ENCODE assay signal across 2 cellular contexts in the genomic region with DNA sequence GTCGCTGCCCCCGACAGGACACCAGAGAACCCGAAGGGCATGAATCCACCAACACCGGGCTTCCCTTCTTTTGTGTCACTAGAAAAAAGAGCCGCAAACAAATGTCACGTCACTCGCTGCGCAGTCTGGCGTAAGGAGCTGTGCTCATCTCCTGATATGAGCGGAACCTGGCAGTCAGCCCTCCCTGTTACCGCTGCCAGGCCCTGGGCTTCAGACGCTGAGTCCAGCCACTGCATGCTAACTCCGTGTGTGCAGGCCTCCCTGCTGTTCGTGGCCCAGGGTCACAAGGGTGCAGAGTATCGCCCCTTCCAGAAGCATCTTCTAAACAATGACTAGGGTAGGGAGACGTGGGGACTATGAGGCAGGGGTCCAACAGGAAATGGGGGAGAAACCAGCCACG.
A peak's percentile ranks its signal among the peaks of the same experiment; 100 is the strongest.
TF ChIP-seq lines count a peak whose summit lies in the region.

No MANE protein-coding gene starts in this region.

TF ChIP-seq in liver, 16 proteins besides CTCF, POLR2A, EP300 and RAD21 (continued from another document):
- peak; percentile 8 for TF ChIP-seq NR2F2 (IDR thresholded peaks at IDR 0.05)

TF ChIP-seq in HepG2, 621 proteins besides CTCF, POLR2A, EP300 and RAD21:
- TF ChIP-seq, protein P1, sequence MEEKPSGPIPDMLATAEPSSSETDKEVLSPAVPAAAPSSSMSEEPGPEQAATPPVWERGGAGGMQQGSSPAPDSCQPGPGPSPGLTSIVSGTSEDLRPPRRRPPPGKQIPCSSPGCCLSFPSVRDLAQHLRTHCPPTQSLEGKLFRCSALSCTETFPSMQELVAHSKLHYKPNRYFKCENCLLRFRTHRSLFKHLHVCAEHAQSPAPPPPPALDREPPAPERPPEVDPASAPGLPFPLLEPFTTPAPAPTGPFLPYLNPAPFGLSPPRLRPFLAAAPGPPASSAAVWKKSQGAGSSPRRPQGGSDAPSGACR (CRISPR knock-in tag; IDR thresholded peaks at IDR 0.05): no peak
- TF ChIP-seq, protein P2, sequence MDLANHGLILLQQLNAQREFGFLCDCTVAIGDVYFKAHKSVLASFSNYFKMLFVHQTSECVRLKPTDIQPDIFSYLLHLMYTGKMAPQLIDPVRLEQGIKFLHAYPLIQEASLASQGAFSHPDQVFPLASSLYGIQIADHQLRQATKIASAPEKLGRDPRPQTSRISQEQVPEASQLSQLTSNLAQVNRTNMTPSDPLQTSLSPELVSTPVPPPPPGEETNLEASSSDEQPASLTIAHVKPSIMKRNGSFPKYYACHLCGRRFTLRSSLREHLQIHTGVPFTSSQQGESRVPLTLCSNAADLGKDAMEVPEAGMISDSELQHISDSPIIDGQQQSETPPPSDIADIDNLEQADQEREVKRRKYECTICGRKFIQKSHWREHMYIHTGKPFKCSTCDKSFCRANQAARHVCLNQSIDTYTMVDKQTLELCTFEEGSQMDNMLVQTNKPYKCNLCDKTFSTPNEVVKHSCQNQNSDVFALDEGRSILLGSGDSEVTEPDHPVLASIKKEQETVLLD (CRISPR knock-in tag; IDR thresholded peaks at IDR 0.05; ENCODE audit: low read depth): no peak
- no peak for TF ChIP-seq ZBTB3 (CRISPR knock-in tag; IDR thresholded peaks at IDR 0.05; ENCODE audit: borderline replicate concordance, low read depth)
- TF ChIP-seq NFIC (IDR thresholded peaks at IDR 0.05; ENCODE audit: low read length): no peak
- TF ChIP-seq NPAS2 (CRISPR knock-in tag; IDR thresholded peaks at IDR 0.05; ENCODE audit: borderline replicate concordance): no peak
- TF ChIP-seq, protein P3, sequence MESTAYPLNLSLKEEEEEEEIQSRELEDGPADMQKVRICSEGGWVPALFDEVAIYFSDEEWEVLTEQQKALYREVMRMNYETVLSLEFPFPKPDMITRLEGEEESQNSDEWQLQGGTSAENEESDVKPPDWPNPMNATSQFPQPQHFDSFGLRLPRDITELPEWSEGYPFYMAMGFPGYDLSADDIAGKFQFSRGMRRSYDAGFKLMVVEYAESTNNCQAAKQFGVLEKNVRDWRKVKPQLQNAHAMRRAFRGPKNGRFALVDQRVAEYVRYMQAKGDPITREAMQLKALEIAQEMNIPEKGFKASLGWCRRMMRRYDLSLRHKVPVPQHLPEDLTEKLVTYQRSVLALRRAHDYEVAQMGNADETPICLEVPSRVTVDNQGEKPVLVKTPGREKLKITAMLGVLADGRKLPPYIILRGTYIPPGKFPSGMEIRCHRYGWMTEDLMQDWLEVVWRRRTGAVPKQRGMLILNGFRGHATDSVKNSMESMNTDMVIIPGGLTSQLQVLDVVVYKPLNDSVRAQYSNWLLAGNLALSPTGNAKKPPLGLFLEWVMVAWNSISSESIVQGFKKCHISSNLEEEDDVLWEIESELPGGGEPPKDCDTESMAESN (CRISPR knock-in tag; conservative IDR thresholded peaks at IDR 0.05): no peak
- TF ChIP-seq, protein P4, sequence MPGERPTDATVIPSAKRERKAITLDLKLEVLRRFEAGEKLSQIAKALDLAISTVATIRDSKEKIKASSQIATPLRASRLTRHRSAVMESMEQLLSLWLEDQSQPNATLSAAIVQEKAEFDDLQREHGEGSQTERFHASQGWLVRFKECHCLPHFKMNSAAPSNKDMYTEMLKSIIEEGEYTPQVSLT (CRISPR knock-in tag; IDR thresholded peaks at IDR 0.05; ENCODE audit: borderline replicate concordance, low read depth): no peak
- TF ChIP-seq, protein P5, sequence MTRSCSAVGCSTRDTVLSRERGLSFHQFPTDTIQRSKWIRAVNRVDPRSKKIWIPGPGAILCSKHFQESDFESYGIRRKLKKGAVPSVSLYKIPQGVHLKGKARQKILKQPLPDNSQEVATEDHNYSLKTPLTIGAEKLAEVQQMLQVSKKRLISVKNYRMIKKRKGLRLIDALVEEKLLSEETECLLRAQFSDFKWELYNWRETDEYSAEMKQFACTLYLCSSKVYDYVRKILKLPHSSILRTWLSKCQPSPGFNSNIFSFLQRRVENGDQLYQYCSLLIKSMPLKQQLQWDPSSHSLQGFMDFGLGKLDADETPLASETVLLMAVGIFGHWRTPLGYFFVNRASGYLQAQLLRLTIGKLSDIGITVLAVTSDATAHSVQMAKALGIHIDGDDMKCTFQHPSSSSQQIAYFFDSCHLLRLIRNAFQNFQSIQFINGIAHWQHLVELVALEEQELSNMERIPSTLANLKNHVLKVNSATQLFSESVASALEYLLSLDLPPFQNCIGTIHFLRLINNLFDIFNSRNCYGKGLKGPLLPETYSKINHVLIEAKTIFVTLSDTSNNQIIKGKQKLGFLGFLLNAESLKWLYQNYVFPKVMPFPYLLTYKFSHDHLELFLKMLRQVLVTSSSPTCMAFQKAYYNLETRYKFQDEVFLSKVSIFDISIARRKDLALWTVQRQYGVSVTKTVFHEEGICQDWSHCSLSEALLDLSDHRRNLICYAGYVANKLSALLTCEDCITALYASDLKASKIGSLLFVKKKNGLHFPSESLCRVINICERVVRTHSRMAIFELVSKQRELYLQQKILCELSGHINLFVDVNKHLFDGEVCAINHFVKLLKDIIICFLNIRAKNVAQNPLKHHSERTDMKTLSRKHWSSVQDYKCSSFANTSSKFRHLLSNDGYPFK (CRISPR knock-in tag; IDR thresholded peaks at IDR 0.05; ENCODE audit: borderline replicate concordance): no peak
- TF ChIP-seq REL (CRISPR knock-in tag; conservative IDR thresholded peaks at IDR 0.05): no peak
- no peak for TF ChIP-seq KLF13 (CRISPR knock-in tag; IDR thresholded peaks at IDR 0.05)
- TF ChIP-seq, protein P6, sequence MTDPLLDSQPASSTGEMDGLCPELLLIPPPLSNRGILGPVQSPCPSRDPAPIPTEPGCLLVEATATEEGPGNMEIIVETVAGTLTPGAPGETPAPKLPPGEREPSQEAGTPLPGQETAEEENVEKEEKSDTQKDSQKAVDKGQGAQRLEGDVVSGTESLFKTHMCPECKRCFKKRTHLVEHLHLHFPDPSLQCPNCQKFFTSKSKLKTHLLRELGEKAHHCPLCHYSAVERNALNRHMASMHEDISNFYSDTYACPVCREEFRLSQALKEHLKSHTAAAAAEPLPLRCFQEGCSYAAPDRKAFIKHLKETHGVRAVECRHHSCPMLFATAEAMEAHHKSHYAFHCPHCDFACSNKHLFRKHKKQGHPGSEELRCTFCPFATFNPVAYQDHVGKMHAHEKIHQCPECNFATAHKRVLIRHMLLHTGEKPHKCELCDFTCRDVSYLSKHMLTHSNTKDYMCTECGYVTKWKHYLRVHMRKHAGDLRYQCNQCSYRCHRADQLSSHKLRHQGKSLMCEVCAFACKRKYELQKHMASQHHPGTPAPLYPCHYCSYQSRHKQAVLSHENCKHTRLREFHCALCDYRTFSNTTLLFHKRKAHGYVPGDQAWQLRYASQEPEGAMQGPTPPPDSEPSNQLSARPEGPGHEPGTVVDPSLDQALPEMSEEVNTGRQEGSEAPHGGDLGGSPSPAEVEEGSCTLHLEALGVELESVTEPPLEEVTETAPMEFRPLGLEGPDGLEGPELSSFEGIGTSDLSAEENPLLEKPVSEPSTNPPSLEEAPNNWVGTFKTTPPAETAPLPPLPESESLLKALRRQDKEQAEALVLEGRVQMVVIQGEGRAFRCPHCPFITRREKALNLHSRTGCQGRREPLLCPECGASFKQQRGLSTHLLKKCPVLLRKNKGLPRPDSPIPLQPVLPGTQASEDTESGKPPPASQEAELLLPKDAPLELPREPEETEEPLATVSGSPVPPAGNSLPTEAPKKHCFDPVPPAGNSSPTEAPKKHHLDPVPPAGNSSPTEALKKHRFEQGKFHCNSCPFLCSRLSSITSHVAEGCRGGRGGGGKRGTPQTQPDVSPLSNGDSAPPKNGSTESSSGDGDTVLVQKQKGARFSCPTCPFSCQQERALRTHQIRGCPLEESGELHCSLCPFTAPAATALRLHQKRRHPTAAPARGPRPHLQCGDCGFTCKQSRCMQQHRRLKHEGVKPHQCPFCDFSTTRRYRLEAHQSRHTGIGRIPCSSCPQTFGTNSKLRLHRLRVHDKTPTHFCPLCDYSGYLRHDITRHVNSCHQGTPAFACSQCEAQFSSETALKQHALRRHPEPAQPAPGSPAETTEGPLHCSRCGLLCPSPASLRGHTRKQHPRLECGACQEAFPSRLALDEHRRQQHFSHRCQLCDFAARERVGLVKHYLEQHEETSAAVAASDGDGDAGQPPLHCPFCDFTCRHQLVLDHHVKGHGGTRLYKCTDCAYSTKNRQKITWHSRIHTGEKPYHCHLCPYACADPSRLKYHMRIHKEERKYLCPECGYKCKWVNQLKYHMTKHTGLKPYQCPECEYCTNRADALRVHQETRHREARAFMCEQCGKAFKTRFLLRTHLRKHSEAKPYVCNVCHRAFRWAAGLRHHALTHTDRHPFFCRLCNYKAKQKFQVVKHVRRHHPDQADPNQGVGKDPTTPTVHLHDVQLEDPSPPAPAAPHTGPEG (CRISPR knock-in tag; IDR thresholded peaks at IDR 0.05): no peak
- TF ChIP-seq ZMAT3 (CRISPR knock-in tag; conservative IDR thresholded peaks at IDR 0.05): no peak
- TF ChIP-seq TCF7L2 (IDR thresholded peaks at IDR 0.05; ENCODE audit: low read depth, low read length): no peak
- no peak for TF ChIP-seq ZNF562 (CRISPR knock-in tag; IDR thresholded peaks at IDR 0.05; ENCODE audit: borderline replicate concordance)
- no peak for TF ChIP-seq ZNF713 (CRISPR knock-in tag; IDR thresholded peaks at IDR 0.05)
